1 cellular context compared by ENCODE assay signal in genomic region chr6:38783436-38784228, GRCh38.
TF ChIP-seq lines count a peak whose summit lies in the region.

No MANE protein-coding gene starts in this region.

TF ChIP-seq in GM12878, 131 proteins besides CTCF, POLR2A, EP300 and RAD21 (continued from another document):
- TF ChIP-seq REST (IDR thresholded peaks at IDR 0.05; ENCODE audit: low read depth, low read length): no peak
- no peak for TF ChIP-seq NFYA (IDR thresholded peaks at IDR 0.05; ENCODE audit: borderline replicate concordance, low read depth, low read length)
- no peak for TF ChIP-seq ESRRA (IDR thresholded peaks at IDR 0.05; ENCODE audit: low read length)
- no peak for TF ChIP-seq SIN3A (IDR thresholded peaks at IDR 0.05; ENCODE audit: low read depth, low read length)
- TF ChIP-seq POLR2AphosphoS2 (IDR thresholded peaks at IDR 0.05; ENCODE audit: low read depth, low read length): no peak
